15 cellular contexts compared by ENCODE assay signal in genomic region chr18:22822841-22823508, GRCh38.
A peak's percentile ranks its signal among the peaks of the same experiment; 100 is the strongest.
DNase-seq lines count a peak whose midpoint lies in the region; ATAC-seq, FAIRE-seq and TF ChIP-seq lines count a peak whose summit lies in the region.
"Had no signal": no experiment of that assay in that cellular context is flagged by ENCODE, and none has a peak within 500 bp of the region (broad histone marks: within the 10 kb centered on the region; RNA-seq: fewer than 3 reads in every experiment).

No MANE protein-coding gene starts in this region.

- H3K4me3 Mint-ChIP-seq in astrocyte (ENCODE audit: unreplicated experiment), result no peak overlapping the region
- no peak overlapping the region for H3K4me3 Mint-ChIP-seq in CD8-positive, alpha-beta memory T cell
- H3K4me3 Mint-ChIP-seq: activated naive CD4-positive, alpha-beta T cell treated with anti-CD3 and anti-CD28 coated beads for 36 hours; CD4-positive, CD25-positive, alpha-beta regulatory T cell had no signal

- no peaks in the 10 kb centered on the region for H3K9me3 ChIP-seq in astrocyte (ENCODE audit: insufficient read depth, low read depth, low read length)
- H3K9me3 ChIP-seq in CD8-positive, alpha-beta memory T cell (ENCODE audit: low read length), result no peaks in the 10 kb centered on the region
- H3K9me3 ChIP-seq: MG63 had no signal

- H4K20me1 ChIP-seq in astrocyte (ENCODE audit: insufficient read depth, low read length), result no peaks in the 10 kb centered on the region

- peaks cover 7% of the 10 kb centered on the region for H3K4me1 Mint-ChIP-seq in astrocyte (ENCODE audit: low read depth, unreplicated experiment)
- H3K4me1 Mint-ChIP-seq in CD8-positive, alpha-beta memory T cell, result no peaks in the 10 kb centered on the region
- H3K4me1 Mint-ChIP-seq: CD4-positive, CD25-positive, alpha-beta regulatory T cell had no signal

- no peak for TF ChIP-seq CTCF in astrocyte (IDR thresholded peaks at IDR 0.05; ENCODE audit: insufficient read depth, low read depth, low read length)

- H3K27ac ChIP-seq in astrocyte (ENCODE audit: low read depth, low read length), result peak overlapping the region; percentile 67
- no peak overlapping the region for H3K27ac ChIP-seq in CD8-positive, alpha-beta memory T cell (ENCODE audit: low read depth, low read length)
- H3K27ac ChIP-seq: coronary artery had no signal

- H3K27ac Mint-ChIP-seq in astrocyte (ENCODE audit: unreplicated experiment), result no peak overlapping the region
- no peak overlapping the region for H3K27ac Mint-ChIP-seq in CD8-positive, alpha-beta memory T cell
- H3K27ac Mint-ChIP-seq: activated naive CD4-positive, alpha-beta T cell treated with anti-CD3 and anti-CD28 coated beads for 36 hours; CD4-positive, CD25-positive, alpha-beta regulatory T cell had no signal

- DNase-seq in astrocyte (ENCODE audit: low read depth), result no peak
- DNase-seq in NCI-H1092 treated with DMSO at 0.1 percent for 48 hours (lab: John Stamatoyannopoulos, UW), result no peak
- DNase-seq in kidney tubule cell (ENCODE audit: low spot score), result no peak
- DNase-seq in NCI-H524 treated with DMSO at 0.1 percent for 48 hours (lab: John Stamatoyannopoulos, UW), result no peak
- DNase-seq in CD8-positive, alpha-beta memory T cell, result no peak
- DNase-seq: activated CD4-positive, alpha-beta T cell treated with anti-CD3 and anti-CD28 coated beads, Interleukin-2, amount 50 U/mL, for 4 hours; activated naive CD4-positive, alpha-beta T cell treated with anti-CD3 and anti-CD28 coated beads for 36 hours; CD4-positive, CD25-positive, alpha-beta regulatory T cell; MG63; nucleus accumbens; stimulated activated naive CD8-positive, alpha-beta T cell treated with anti-CD3 and anti-CD28 coated beads, Interleukin-15, Interleukin-2, amounts not matched to agents 100 U/mL and 50 U/mL, for 24 hours had no signal

- H3K4me2 ChIP-seq in astrocyte (ENCODE audit: low read length), result no peak overlapping the region

- no peak overlapping the region for H3K9ac ChIP-seq in astrocyte (ENCODE audit: low read length)

- H2AFZ ChIP-seq in astrocyte (ENCODE audit: low read depth, low read length), result no peak overlapping the region

- no peak for FAIRE-seq in astrocyte (lab: Jason Lieb, UNC)

- peak; percentile 87 for ATAC-seq in GM18870 (IDR thresholded peaks at IDR 0.05; ENCODE audit: unreplicated experiment)
- ATAC-seq in GM21528 (IDR thresholded peaks at IDR 0.05; ENCODE audit: low FRiP score, unreplicated experiment), result peak; percentile 80
- peak; percentile 88 for ATAC-seq in HG03097 (IDR thresholded peaks at IDR 0.05; ENCODE audit: low FRiP score, unreplicated experiment)
- ATAC-seq: stimulated activated naive CD8-positive, alpha-beta T cell treated with anti-CD3 and anti-CD28 coated beads, Interleukin-15, Interleukin-2, amounts not matched to agents 100 U/mL and 50 U/mL, for 24 hours had no signal

- no peaks in the 10 kb centered on the region for H3K27me3 ChIP-seq in astrocyte (ENCODE audit: insufficient read depth, low read length)
- H3K27me3 ChIP-seq in CD8-positive, alpha-beta memory T cell (ENCODE audit: insufficient read depth, low read length, poor library complexity, severe bottlenecking), result peaks cover 4% of the 10 kb centered on the region
- H3K27me3 ChIP-seq: MG63 had no signal

- no peaks in the 10 kb centered on the region for H3K36me3 ChIP-seq in astrocyte (ENCODE audit: insufficient read depth, low read length)
- no peaks in the 10 kb centered on the region for H3K36me3 ChIP-seq in CD8-positive, alpha-beta memory T cell (ENCODE audit: insufficient read depth, low read length)
- H3K36me3 ChIP-seq: MG63 had no signal

- no peaks in the 10 kb centered on the region for H3K36me3 Mint-ChIP-seq in astrocyte (ENCODE audit: low read depth, unreplicated experiment)
- H3K36me3 Mint-ChIP-seq in CD8-positive, alpha-beta memory T cell, result no peaks in the 10 kb centered on the region
- H3K36me3 Mint-ChIP-seq: CD4-positive, CD25-positive, alpha-beta regulatory T cell had no signal

- CTCF ChIA-PET in CD8-positive, alpha-beta memory T cell (lab: Charles Lee), result interaction anchor here (1.4 kb wide), 1 partner anchor 12 kb away, joined by 3 read pairs; no protein-coding TSS in a partner anchor

- POLR2A ChIA-PET in CD8-positive, alpha-beta memory T cell (lab: Charles Lee), result no interaction called here

- no peaks in the 10 kb centered on the region for H3K79me2 ChIP-seq in astrocyte (ENCODE audit: insufficient read depth, low read length)

- no peaks in the 10 kb centered on the region for H3K9me3 Mint-ChIP-seq in astrocyte (ENCODE audit: unreplicated experiment)
- peaks cover 0 to 3% (median 0%) of the 10 kb centered on the region in 5 donors for H3K9me3 Mint-ChIP-seq in CD8-positive, alpha-beta memory T cell
- H3K9me3 Mint-ChIP-seq: activated naive CD4-positive, alpha-beta T cell treated with anti-CD3 and anti-CD28 coated beads for 36 hours had no signal

- H3K4me3 ChIP-seq in astrocyte (ENCODE audit: insufficient read depth, low read depth, low read length), result no peak overlapping the region
- H3K4me3 ChIP-seq in CD8-positive, alpha-beta memory T cell (ENCODE audit: low read length), result no peak overlapping the region
- H3K4me3 ChIP-seq: coronary artery, MG63 had no signal

- no peaks in the 10 kb centered on the region for H3K27me3 Mint-ChIP-seq in astrocyte (ENCODE audit: low read depth, unreplicated experiment)
- peaks cover 5 to 26% of the 10 kb centered on the region in 2 donors for H3K27me3 Mint-ChIP-seq in CD8-positive, alpha-beta memory T cell

- H3K4me1 ChIP-seq in astrocyte (ENCODE audit: insufficient read depth, low read length), result peaks cover 32% of the 10 kb centered on the region
- no peaks in the 10 kb centered on the region for H3K4me1 ChIP-seq in CD8-positive, alpha-beta memory T cell (ENCODE audit: insufficient read depth, low read length)
